Comparison of ENCODE assay signal across 14 cellular contexts in genomic region chr9:16303506-16303905, GRCh38.
DNase-seq lines count a peak whose midpoint lies in the region; ATAC-seq and TF ChIP-seq lines count a peak whose summit lies in the region.
"Had no signal": no experiment of that assay in that cellular context is flagged by ENCODE, and none has a peak within 500 bp of the region (broad histone marks: within the 10 kb centered on the region; RNA-seq: fewer than 3 reads in every experiment).

No MANE protein-coding gene starts in this region.

- peaks cover 4% of the 10 kb centered on the region for H3K36me3 Mint-ChIP-seq in neural crest cell (ENCODE audit: low read depth)
- H3K36me3 Mint-ChIP-seq: CD14-positive monocyte; CD4-positive, alpha-beta memory T cell had no signal

- peak overlapping the region; percentile 90 for H3K27ac Mint-ChIP-seq in neural crest cell (ENCODE audit: unreplicated experiment)
- H3K27ac Mint-ChIP-seq: CD14-positive monocyte; CD4-positive, alpha-beta memory T cell had no signal

- peaks cover 10% of the 10 kb centered on the region for H3K9me3 Mint-ChIP-seq in neural crest cell

- DNase-seq in ELF-1 (ENCODE audit: low read depth, low spot score): peak; percentile 15
- DNase-seq in fibroblast of peridontal ligament (ENCODE audit: extremely low read depth): peak; percentile 49
- DNase-seq in neural crest cell (ENCODE audit: low read depth, low spot score): no peak
- no peak for DNase-seq in NCI-H1417 (lab: John Stamatoyannopoulos, UW)
- DNase-seq in NCI-H446 treated with DMSO at 0.1 percent for 48 hours (lab: John Stamatoyannopoulos, UW): no peak
- no peak for DNase-seq in left colon
- DNase-seq: 8988T; CD4-positive, alpha-beta memory T cell; DMS79 treated with DMSO at 0.1 percent for 48 hours; GM23248; HCEC 1CT had no signal

- H3K4me3 Mint-ChIP-seq in neural crest cell: no peak overlapping the region
- H3K4me3 Mint-ChIP-seq: CD4-positive, alpha-beta memory T cell had no signal

- intact Hi-C loops in left colon (cut with DNase I, micrococcal nuclease): no loop called here

- peaks cover 27% of the 10 kb centered on the region for H3K4me1 Mint-ChIP-seq in neural crest cell
- H3K4me1 Mint-ChIP-seq: CD14-positive monocyte; CD4-positive, alpha-beta memory T cell had no signal

- H3K27me3 Mint-ChIP-seq in neural crest cell (ENCODE audit: low read depth): no peaks in the 10 kb centered on the region
- H3K27me3 Mint-ChIP-seq: CD4-positive, alpha-beta memory T cell had no signal

- no peak for TF ChIP-seq CTCF in neural crest cell (conservative IDR thresholded peaks at IDR 0.05)

- no peak for ATAC-seq in HG02970 (IDR thresholded peaks at IDR 0.05; ENCODE audit: low FRiP score, unreplicated experiment)
- no peak for ATAC-seq in left colon
- ATAC-seq: GM12878 had no signal

Comparison
In these comparisons a context has a peak if more than half of its experiments do, and no peak if none do; other contexts are left out.
1. DNase-seq: peak in ELF-1 (single experiment) and fibroblast of peridontal ligament (single experiment); none in neural crest cell (single experiment), NCI-H1417 (0 of 3), NCI-H446 treated with DMSO at 0.1 percent for 48 hours (single experiment) and left colon (0 of 2).